1 cellular context compared by ENCODE assay signal in genomic region chr14:89893388-89893787, GRCh38.
TF ChIP-seq lines count a peak whose summit lies in the region.

No MANE protein-coding gene starts in this region.

TF ChIP-seq in HepG2, 621 proteins besides CTCF, POLR2A, EP300 and RAD21 (continued from another document):
- TF ChIP-seq, protein P1, sequence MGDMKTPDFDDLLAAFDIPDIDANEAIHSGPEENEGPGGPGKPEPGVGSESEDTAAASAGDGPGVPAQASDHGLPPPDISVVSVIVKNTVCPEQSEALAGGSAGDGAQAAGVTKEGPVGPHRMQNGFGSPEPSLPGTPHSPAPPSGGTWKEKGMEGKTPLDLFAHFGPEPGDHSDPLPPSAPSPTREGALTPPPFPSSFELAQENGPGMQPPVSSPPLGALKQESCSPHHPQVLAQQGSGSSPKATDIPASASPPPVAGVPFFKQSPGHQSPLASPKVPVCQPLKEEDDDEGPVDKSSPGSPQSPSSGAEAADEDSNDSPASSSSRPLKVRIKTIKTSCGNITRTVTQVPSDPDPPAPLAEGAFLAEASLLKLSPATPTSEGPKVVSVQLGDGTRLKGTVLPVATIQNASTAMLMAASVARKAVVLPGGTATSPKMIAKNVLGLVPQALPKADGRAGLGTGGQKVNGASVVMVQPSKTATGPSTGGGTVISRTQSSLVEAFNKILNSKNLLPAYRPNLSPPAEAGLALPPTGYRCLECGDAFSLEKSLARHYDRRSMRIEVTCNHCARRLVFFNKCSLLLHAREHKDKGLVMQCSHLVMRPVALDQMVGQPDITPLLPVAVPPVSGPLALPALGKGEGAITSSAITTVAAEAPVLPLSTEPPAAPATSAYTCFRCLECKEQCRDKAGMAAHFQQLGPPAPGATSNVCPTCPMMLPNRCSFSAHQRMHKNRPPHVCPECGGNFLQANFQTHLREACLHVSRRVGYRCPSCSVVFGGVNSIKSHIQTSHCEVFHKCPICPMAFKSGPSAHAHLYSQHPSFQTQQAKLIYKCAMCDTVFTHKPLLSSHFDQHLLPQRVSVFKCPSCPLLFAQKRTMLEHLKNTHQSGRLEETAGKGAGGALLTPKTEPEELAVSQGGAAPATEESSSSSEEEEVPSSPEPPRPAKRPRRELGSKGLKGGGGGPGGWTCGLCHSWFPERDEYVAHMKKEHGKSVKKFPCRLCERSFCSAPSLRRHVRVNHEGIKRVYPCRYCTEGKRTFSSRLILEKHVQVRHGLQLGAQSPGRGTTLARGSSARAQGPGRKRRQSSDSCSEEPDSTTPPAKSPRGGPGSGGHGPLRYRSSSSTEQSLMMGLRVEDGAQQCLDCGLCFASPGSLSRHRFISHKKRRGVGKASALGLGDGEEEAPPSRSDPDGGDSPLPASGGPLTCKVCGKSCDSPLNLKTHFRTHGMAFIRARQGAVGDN (CRISPR knock-in tag; IDR thresholded peaks at IDR 0.05) = peak; percentile 13; the same call in 1 of the 2 replicates
- TF ChIP-seq HNF4A (CRISPR knock-in tag; IDR thresholded peaks at IDR 0.05) = peak; percentile 36; the same call in 1 of the 2 replicates
- TF ChIP-seq, protein P2, sequence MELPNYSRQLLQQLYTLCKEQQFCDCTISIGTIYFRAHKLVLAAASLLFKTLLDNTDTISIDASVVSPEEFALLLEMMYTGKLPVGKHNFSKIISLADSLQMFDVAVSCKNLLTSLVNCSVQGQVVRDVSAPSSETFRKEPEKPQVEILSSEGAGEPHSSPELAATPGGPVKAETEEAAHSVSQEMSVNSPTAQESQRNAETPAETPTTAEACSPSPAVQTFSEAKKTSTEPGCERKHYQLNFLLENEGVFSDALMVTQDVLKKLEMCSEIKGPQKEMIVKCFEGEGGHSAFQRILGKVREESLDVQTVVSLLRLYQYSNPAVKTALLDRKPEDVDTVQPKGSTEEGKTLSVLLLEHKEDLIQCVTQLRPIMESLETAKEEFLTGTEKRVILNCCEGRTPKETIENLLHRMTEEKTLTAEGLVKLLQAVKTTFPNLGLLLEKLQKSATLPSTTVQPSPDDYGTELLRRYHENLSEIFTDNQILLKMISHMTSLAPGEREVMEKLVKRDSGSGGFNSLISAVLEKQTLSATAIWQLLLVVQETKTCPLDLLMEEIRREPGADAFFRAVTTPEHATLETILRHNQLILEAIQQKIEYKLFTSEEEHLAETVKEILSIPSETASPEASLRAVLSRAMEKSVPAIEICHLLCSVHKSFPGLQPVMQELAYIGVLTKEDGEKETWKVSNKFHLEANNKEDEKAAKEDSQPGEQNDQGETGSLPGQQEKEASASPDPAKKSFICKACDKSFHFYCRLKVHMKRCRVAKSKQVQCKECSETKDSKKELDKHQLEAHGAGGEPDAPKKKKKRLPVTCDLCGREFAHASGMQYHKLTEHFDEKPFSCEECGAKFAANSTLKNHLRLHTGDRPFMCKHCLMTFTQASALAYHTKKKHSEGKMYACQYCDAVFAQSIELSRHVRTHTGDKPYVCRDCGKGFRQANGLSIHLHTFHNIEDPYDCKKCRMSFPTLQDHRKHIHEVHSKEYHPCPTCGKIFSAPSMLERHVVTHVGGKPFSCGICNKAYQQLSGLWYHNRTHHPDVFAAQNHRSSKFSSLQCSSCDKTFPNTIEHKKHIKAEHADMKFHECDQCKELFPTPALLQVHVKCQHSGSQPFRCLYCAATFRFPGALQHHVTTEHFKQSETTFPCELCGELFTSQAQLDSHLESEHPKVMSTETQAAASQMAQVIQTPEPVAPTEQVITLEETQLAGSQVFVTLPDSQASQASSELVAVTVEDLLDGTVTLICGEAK (IDR thresholded peaks at IDR 0.05) = 0 out of 2 replicates have a peak, but pooled peaks have one; percentile 10
- TF ChIP-seq, protein P2 (CRISPR knock-in tag; IDR thresholded peaks at IDR 0.05) = peak; percentile 94
